ENCODE assay signal across 7 cellular contexts in the genomic region with DNA sequence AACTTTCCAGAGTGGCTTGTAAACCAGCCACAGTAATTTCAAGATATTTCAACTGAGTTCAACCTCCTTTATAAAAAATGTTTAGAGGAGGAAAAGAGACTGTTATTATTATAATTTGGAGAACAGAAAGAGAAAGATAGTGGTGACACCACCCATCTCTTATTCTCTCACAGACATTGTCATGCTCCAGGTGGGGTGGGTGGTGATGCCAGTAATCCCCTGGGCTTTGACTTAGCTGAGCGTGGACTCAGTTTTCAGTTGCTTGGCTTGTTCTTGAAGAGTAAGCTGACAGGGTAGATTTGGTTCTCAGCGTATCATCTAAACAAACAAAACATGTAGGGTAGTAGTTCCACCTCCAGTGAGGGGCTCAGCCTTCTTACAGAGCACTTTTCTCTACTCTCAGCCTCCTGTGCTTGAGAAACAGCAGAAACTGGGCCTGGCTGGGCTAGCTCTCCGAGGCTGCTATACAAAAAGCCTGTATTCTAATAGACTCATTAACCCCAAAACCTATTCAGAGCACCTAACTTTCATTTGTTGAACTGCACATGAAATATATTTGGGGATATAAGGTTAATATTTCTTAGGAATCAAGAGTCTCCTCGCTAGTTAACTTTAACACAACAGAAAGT. TPM values are rescaled to one million over a fixed set of nuclear protein-coding genes. Genes with fewer than 3 reads are reported as not detected.
DNase-seq lines count a peak whose midpoint lies in the region; ATAC-seq, FAIRE-seq and TF ChIP-seq lines count a peak whose summit lies in the region.
"Not testable (repeated sequence)": the region's sequence is repeated elsewhere in the genome, so short reads cannot be mapped to it uniquely, and the experiment has no call there.

No MANE protein-coding gene starts in this region.

- FAIRE-seq in GM12878 (lab: Jason Lieb, UNC), result peak; percentile 56

- POLR2A ChIA-PET in GM12878 (lab: Charles Lee); naive thymus-derived CD4-positive, alpha-beta T cell (lab: Charles Lee): not testable (repeated sequence)

- ATAC-seq in DND-41 (ENCODE audit: insufficient read depth, low read depth) (peak; percentile 71), GM18907 (IDR thresholded peaks at IDR 0.05; ENCODE audit: unreplicated experiment) (peak; percentile 51), HG03354 (IDR thresholded peaks at IDR 0.05; ENCODE audit: poor library complexity, severe bottlenecking, unreplicated experiment) (peak; percentile 79), T-helper 17 cell (peak; percentile 63), GM12878 (peak; percentile 64)
- peak; percentile 22 for ATAC-seq in naive thymus-derived CD4-positive, alpha-beta T cell
- ATAC-seq in stimulated activated memory B cell treated with anti-CD40 and anti-IgM and Interleukin-4, amounts not matched to agents 10 μg/mL and 1 μg/mL and 100 μg/mL, for 72 hours, result peak; percentile 100

- not testable (repeated sequence) for H3K4me1 ChIP-seq in DND-41 (ENCODE audit: insufficient read depth, low read length); GM12878 (ENCODE audit: control insufficient read depth, insufficient read depth, low read length); naive thymus-derived CD4-positive, alpha-beta T cell (ENCODE audit: control insufficient read depth in 2 of 2, insufficient read depth in 2 of 2, low read length in 2 of 2)

- not testable (repeated sequence) for H3K36me3 ChIP-seq in DND-41 (ENCODE audit: insufficient read depth, low read length); GM12878 (ENCODE audit: control insufficient read depth in 2 of 2, insufficient read depth in 2 of 2, low read length in 1 of 2); naive thymus-derived CD4-positive, alpha-beta T cell (ENCODE audit: control insufficient read depth in 2 of 3, insufficient read depth in 3 of 3, low read length in 3 of 3)

- not testable (repeated sequence) for H3K27ac ChIP-seq in DND-41 (ENCODE audit: low read length); GM12878 (ENCODE audit: control insufficient read depth, insufficient read depth); naive thymus-derived CD4-positive, alpha-beta T cell (ENCODE audit: low read depth, low read length)

- DNase-seq in DND-41; T-helper 17 cell; GM12878 (ENCODE audit: low read depth, low spot score); naive thymus-derived CD4-positive, alpha-beta T cell: not testable (repeated sequence)

- H4K20me1 ChIP-seq in DND-41 (ENCODE audit: insufficient read depth, low read length); GM12878 (ENCODE audit: control insufficient read depth, insufficient read depth): not testable (repeated sequence)

- TF ChIP-seq EP300 in GM12878 (IDR thresholded peaks at IDR 0.05; ENCODE audit: borderline replicate concordance in 1 of 2, control insufficient read depth in 1 of 2, low read depth in 2 of 2, low read length in 2 of 2), result not testable (repeated sequence)

- not testable (repeated sequence) for H3K27me3 Mint-ChIP-seq in T-helper 17 cell; naive thymus-derived CD4-positive, alpha-beta T cell; stimulated activated memory B cell treated with anti-CD40 and anti-IgM and Interleukin-4, amounts not matched to agents 10 μg/mL and 1 μg/mL and 100 μg/mL, for 72 hours

- not testable (repeated sequence) for H3K4me1 Mint-ChIP-seq in T-helper 17 cell; naive thymus-derived CD4-positive, alpha-beta T cell; stimulated activated memory B cell treated with anti-CD40 and anti-IgM and Interleukin-4, amounts not matched to agents 10 μg/mL and 1 μg/mL and 100 μg/mL, for 72 hours

- H3K79me2 ChIP-seq in DND-41 (ENCODE audit: insufficient read depth, low read length); GM12878 (ENCODE audit: control insufficient read depth, insufficient read depth, low read length): not testable (repeated sequence)

- not testable (repeated sequence) for TF ChIP-seq POLR2A in GM12878 (IDR thresholded peaks at IDR 0.05; ENCODE audit: low read depth, low read length)

- H3K36me3 Mint-ChIP-seq in T-helper 17 cell (ENCODE audit: low read depth); naive thymus-derived CD4-positive, alpha-beta T cell; stimulated activated memory B cell treated with anti-CD40 and anti-IgM and Interleukin-4, amounts not matched to agents 10 μg/mL and 1 μg/mL and 100 μg/mL, for 72 hours: not testable (repeated sequence)

- in situ Hi-C loops in GM12878 (cut with MboI), result not testable (repeated sequence)

- H3K9me3 Mint-ChIP-seq in naive thymus-derived CD4-positive, alpha-beta T cell; stimulated activated memory B cell treated with anti-CD40 and anti-IgM and Interleukin-4, amounts not matched to agents 10 μg/mL and 1 μg/mL and 100 μg/mL, for 72 hours: not testable (repeated sequence)

- H3K4me3 ChIP-seq in DND-41 (ENCODE audit: low read depth in 1 of 2, low read length in 2 of 2); GM12878; naive thymus-derived CD4-positive, alpha-beta T cell (ENCODE audit: low read length): not testable (repeated sequence)

- CTCF ChIA-PET in GM12878 (lab: Yijun Ruan, JAX); naive thymus-derived CD4-positive, alpha-beta T cell (lab: Charles Lee): not testable (repeated sequence)

- WGBS in GM12878 (ENCODE audit: insufficient coverage, insufficient replicate concordance, low lambda C conversion rate, missing lambda C conversion rate), result 0% methylated on average over 1 of the region's 4 CpGs

- RAD21 ChIA-PET in GM12878 (lab: Charles Lee; ENCODE audit: unreplicated experiment), result not testable (repeated sequence)

- H3K27me3 ChIP-seq in DND-41 (ENCODE audit: insufficient read depth, low read length, poor library complexity); GM12878 (replicated peaks in 1 of 2; ENCODE audit: control insufficient read depth in 2 of 2, insufficient read depth in 2 of 2, low read length in 1 of 2); naive thymus-derived CD4-positive, alpha-beta T cell (ENCODE audit: control insufficient read depth in 2 of 2, insufficient read depth in 2 of 2, low read length in 2 of 2): not testable (repeated sequence)

- not testable (repeated sequence) for H2AFZ ChIP-seq in DND-41 (ENCODE audit: low read depth, low read length); GM12878 (ENCODE audit: control insufficient read depth, low read depth, low read length)

- not testable (repeated sequence) for H3K4me2 ChIP-seq in DND-41 (ENCODE audit: insufficient read depth, low read length); GM12878 (ENCODE audit: control insufficient read depth, insufficient read depth)

- not testable (repeated sequence) for TF ChIP-seq RAD21 in GM12878 (IDR thresholded peaks at IDR 0.05; ENCODE audit: insufficient read depth, low read depth, low read length)

- TF ChIP-seq CTCF in DND-41 (IDR thresholded peaks at IDR 0.05; ENCODE audit: borderline replicate concordance, extremely low read depth, low read length, poor library complexity, severe bottlenecking); GM12878 (IDR thresholded peaks at IDR 0.05 in 2 of 3, conservative IDR thresholded peaks at IDR 0.05 in 1 of 3; ENCODE audit: control insufficient read depth in 2 of 3, extremely low read depth in 1 of 3, insufficient read depth in 1 of 3, low read depth in 3 of 3, low read length in 3 of 3): not testable (repeated sequence)

- SMC1A ChIA-PET in GM12878 (lab: Charles Lee; ENCODE audit: uncharacterized antibody, unreplicated experiment), result not testable (repeated sequence)

- not testable (repeated sequence) for H3K9me3 ChIP-seq in DND-41 (ENCODE audit: insufficient read depth, low read length, severe bottlenecking); T-helper 17 cell (ENCODE audit: control insufficient read depth, low read length, poor library complexity, severe bottlenecking); GM12878 (replicated peaks; ENCODE audit: control insufficient read depth, insufficient read depth, low read length); naive thymus-derived CD4-positive, alpha-beta T cell (ENCODE audit: control insufficient read depth in 2 of 3, low read length in 3 of 3)

- H3K9ac ChIP-seq in DND-41 (ENCODE audit: low read depth, low read length); GM12878 (ENCODE audit: control insufficient read depth, insufficient read depth, low read length): not testable (repeated sequence)

- H3K4me3 Mint-ChIP-seq in T-helper 17 cell; naive thymus-derived CD4-positive, alpha-beta T cell; stimulated activated memory B cell treated with anti-CD40 and anti-IgM and Interleukin-4, amounts not matched to agents 10 μg/mL and 1 μg/mL and 100 μg/mL, for 72 hours: not testable (repeated sequence)

- not testable (repeated sequence) for H3K27ac Mint-ChIP-seq in T-helper 17 cell; naive thymus-derived CD4-positive, alpha-beta T cell; stimulated activated memory B cell treated with anti-CD40 and anti-IgM and Interleukin-4, amounts not matched to agents 10 μg/mL and 1 μg/mL and 100 μg/mL, for 72 hours

- not testable (repeated sequence) for BruUV-seq in GM12878 (replicated peaks; lab: Mats Ljungman, UMichigan)

- intact Hi-C loops in GM12878 (cut with micrococcal nuclease; ENCODE audit: unreplicated experiment); naive thymus-derived CD4-positive, alpha-beta T cell (cut with micrococcal nuclease): not testable (repeated sequence)

RNA-seq across cellular contexts. Expression of a gene that starts 25.9 kb away (rescaled TPM):
- 10 to 100 TPM; 34.3 to 40.7 TPM for total RNA-seq in T-helper 17 cell
- total RNA-seq in GM12878 (2013; cell fraction: nucleolus; rRNA removed), result 47.7 and 51.3 TPM in 2 replicates
- 3.6 and 4.3 TPM in 2 replicates for total RNA-seq in GM12878 (2014; rRNA removed)
- total RNA-seq in GM12878 (2014; rRNA removed; fragmentation: Illumina TruSeq; extraction: Trizol), result 1.6 and 1.8 TPM in 2 replicates
- 2.8 and 3.0 TPM in 2 replicates for total RNA-seq in GM12878 (2021)
- polyA plus RNA-seq in GM12878 (2011; ENCODE audit: low read depth), result 2.1 TPM
- polyA plus RNA-seq in GM12878 (2011; rRNA removed), result 4.9 and 6.4 TPM in 2 replicates
- 5.7 and 7.0 TPM in 2 replicates for polyA plus RNA-seq in GM12878 (2011; cell fraction: cytosol; rRNA removed)
- 9.2 and 11.6 TPM in 2 replicates for polyA plus RNA-seq in GM12878 (2011; cell fraction: nucleus; rRNA removed)
- polyA plus RNA-seq in GM12878 (2012), result 3.3 and 3.6 TPM in 2 replicates
- polyA plus RNA-seq in GM12878 (2014; fragmentation: Illumina TruSeq; extraction: Trizol), result 0.93 and 1.2 TPM in 2 replicates
- polyA plus RNA-seq in GM12878 (2014; fragmentation: Nextera tagmentation; extraction: Ambion mirVana), result under 1 TPM; 0.71 to 0.79 TPM
- 1.3 and 2.3 TPM in 2 replicates for polyA plus RNA-seq in GM12878 (2014; rRNA removed)
- polyA plus RNA-seq in GM12878 (2016; fragmentation: Nextera tagmentation; extraction: Ambion mirVana), result 1 to 10 TPM; 1.8 to 2.2 TPM
- 44.6 and 51.8 TPM in 2 replicates for polyA minus RNA-seq in GM12878 (2011; rRNA and poly(A)+ RNA removed)
- polyA minus RNA-seq in GM12878 (2011; cell fraction: cytosol; rRNA and poly(A)+ RNA removed), result 2.3 and 7.4 TPM in 2 replicates
- polyA minus RNA-seq in GM12878 (2011; cell fraction: nucleus; rRNA and poly(A)+ RNA removed), result 32.4 and 51.0 TPM in 2 replicates
- total RNA-seq in naive thymus-derived CD4-positive, alpha-beta T cell, result 10 to 100 TPM; 44.9 to 97.5 (median 82.2) TPM
- polyA plus RNA-seq in naive thymus-derived CD4-positive, alpha-beta T cell, result 10 to 100 TPM; 15.7 to 18.3 TPM

Comparison
In these comparisons a context has a peak if more than half of its experiments do, and no peak if none do; other contexts are left out.
1. ATAC-seq: peak in every context shown above with its lines; median percentile 100 in stimulated activated memory B cell treated with anti-CD40 and anti-IgM and Interleukin-4, amounts not matched to agents 10 μg/mL and 1 μg/mL and 100 μg/mL, for 72 hours; 79 in HG03354; 71 in DND-41; 64 in GM12878; 63 in T-helper 17 cell; 51 in GM18907; 22 in naive thymus-derived CD4-positive, alpha-beta T cell.